In the genomic region with DNA sequence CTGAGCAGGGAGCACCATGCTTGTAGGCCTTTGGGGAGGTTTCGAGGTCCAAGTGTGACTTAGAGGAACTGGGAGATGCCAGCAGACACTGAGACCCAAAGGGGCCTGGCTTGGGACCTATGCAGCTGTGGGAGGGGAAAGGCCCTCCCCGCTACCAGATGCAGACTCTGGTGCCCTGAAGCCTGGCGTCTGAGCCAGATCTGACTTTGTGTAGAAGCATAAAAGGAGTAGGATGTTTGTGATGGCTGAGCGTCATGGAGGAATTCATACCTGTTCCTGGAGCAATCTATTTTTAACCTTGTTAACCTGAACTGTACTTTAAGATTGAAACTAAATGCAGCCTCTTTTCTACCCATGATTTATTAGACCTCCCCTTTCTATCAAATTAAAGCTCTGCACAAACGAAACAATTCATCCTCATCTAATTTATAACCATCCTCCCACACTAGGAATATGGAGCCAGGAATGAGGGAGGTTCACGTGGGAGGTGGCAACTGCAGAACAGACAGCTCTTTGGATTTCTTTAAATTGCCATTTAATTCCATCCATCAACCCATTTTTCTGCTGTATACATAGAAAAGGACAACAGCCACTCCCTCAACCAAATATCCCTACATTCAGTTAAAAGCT, we compare ENCODE assay signal across 22 cellular contexts.
A peak's percentile ranks its signal among the peaks of the same experiment; 100 is the strongest.
DNase-seq lines count a peak whose midpoint lies in the region; ATAC-seq and TF ChIP-seq lines count a peak whose summit lies in the region.
"Had no signal": no experiment of that assay in that cellular context is flagged by ENCODE, and none has a peak within 500 bp of the region (broad histone marks: within the 10 kb centered on the region; RNA-seq: fewer than 3 reads in every experiment).

No MANE protein-coding gene starts in this region.

- H2BK120ac ChIP-seq in IMR-90 (ENCODE audit: low read depth, low read length), result no peak overlapping the region
- no peak overlapping the region for H2BK120ac ChIP-seq in mesendoderm (ENCODE audit: low read depth, low read length)

- H2BK15ac ChIP-seq in IMR-90 (ENCODE audit: low read depth, low read length) (no peak overlapping the region), mesendoderm (replicated peaks; ENCODE audit: low read depth) (no peak overlapping the region)

- H4K20me1 ChIP-seq in IMR-90 (ENCODE audit: insufficient read depth, low read length), result no peaks in the 10 kb centered on the region
- H4K20me1 ChIP-seq: BLaER1 had no signal

- no peak overlapping the region for H2BK5ac ChIP-seq in IMR-90 (ENCODE audit: low read depth, low read length, poor library complexity, severe bottlenecking)
- no peak overlapping the region for H2BK5ac ChIP-seq in mesendoderm (ENCODE audit: low read length)

- H3K4ac ChIP-seq in IMR-90 (ENCODE audit: low read depth, low read length), result no peak overlapping the region
- H3K4ac ChIP-seq in mesendoderm (ENCODE audit: low read depth, low read length), result no peak overlapping the region

- H2AK9ac ChIP-seq in IMR-90 (replicated peaks; ENCODE audit: low read depth, low read length, poor library complexity), result peak overlapping the region; percentile 49

- H3K9ac ChIP-seq in IMR-90 (ENCODE audit: low read depth, low read length) (no peak overlapping the region), mesendoderm (ENCODE audit: low read length) (no peak overlapping the region)
- H3K9ac ChIP-seq: BLaER1, GM23248 had no signal

- no peak overlapping the region for H3K56ac ChIP-seq in IMR-90 (ENCODE audit: extremely low read depth, insufficient read depth, low read length)
- H3K56ac ChIP-seq in mesendoderm (ENCODE audit: low read length), result peak overlapping the region; percentile 42

- no peaks in the 10 kb centered on the region for H3K36me3 ChIP-seq in IMR-90 (ENCODE audit: control insufficient read depth, insufficient read depth, low read length)
- H3K36me3 ChIP-seq in mesendoderm (ENCODE audit: control insufficient read depth, insufficient read depth, low read length), result no peaks in the 10 kb centered on the region
- no peaks in the 10 kb centered on the region for H3K36me3 ChIP-seq in HAP-1 (replicated peaks)
- no peaks in the 10 kb centered on the region for H3K36me3 ChIP-seq in Peyer's patch
- H3K36me3 ChIP-seq: BLaER1, SJSA1 had no signal

- DNase-seq in IMR-90 (no peak), caudate nucleus (lab: John Stamatoyannopoulos, UW) (peak in 25 of 61 donors; percentile 16 to 87 (median 34)), mesendoderm (no peak), putamen (ENCODE audit: low spot score) (peak; percentile 80), HAP-1 (ENCODE audit: low spot score in 2 of 2) (no peak), Peyer's patch (no peak)
- DNase-seq: CD4-positive, alpha-beta memory T cell; DND-41; GM23248; H9; Karpas-422; MV-4-11; NCI-H1694; NCI-H2081 treated with DMSO at 0.1 percent for 48 hours; NCI-H2171 treated with DMSO at 0.1 percent for 48 hours; NCI-H524 treated with DMSO at 0.1 percent for 48 hours; NCI-H82 had no signal

- TF ChIP-seq POLR2A in IMR-90 (IDR thresholded peaks at IDR 0.05; ENCODE audit: low read depth, low read length), result no peak
- TF ChIP-seq POLR2A in Peyer's patch (IDR thresholded peaks at IDR 0.05), result no peak

- H2AK5ac ChIP-seq in IMR-90 (ENCODE audit: low read depth, low read length) (no peak overlapping the region), mesendoderm (ENCODE audit: low read length) (no peak overlapping the region)

- H3K27me3 ChIP-seq in IMR-90 (ENCODE audit: control insufficient read depth, insufficient read depth, low read length), result no peaks in the 10 kb centered on the region
- H3K27me3 ChIP-seq in mesendoderm (ENCODE audit: insufficient read depth, low read length, poor library complexity), result no peaks in the 10 kb centered on the region
- H3K27me3 ChIP-seq in HAP-1 (ENCODE audit: low read depth), result no peaks in the 10 kb centered on the region
- no peaks in the 10 kb centered on the region for H3K27me3 ChIP-seq in Peyer's patch
- H3K27me3 ChIP-seq: BLaER1, SJSA1 had no signal

- in situ Hi-C loops in IMR-90 (cut with MboI; ENCODE audit: low sequenced_read_pairs) (no loop called here), HAP-1 (cut with MboI; ENCODE audit: low sequenced_read_pairs) (no loop called here)

- no peak overlapping the region for H3K14ac ChIP-seq in IMR-90 (replicated peaks; ENCODE audit: low read depth, low read length)

- ATAC-seq in IMR-90 (ENCODE audit: low read depth), result no peak
- no peak for ATAC-seq in GM21529 (IDR thresholded peaks at IDR 0.05; ENCODE audit: unreplicated experiment)
- ATAC-seq: GM12878, Right ventricle myocardium inferior had no signal

- H3K4me1 ChIP-seq in IMR-90 (ENCODE audit: control insufficient read depth, insufficient read depth, low read length), result no peaks in the 10 kb centered on the region; the same call in 1 of the 2 replicates
- peaks cover 8% of the 10 kb centered on the region for H3K4me1 ChIP-seq in mesendoderm (ENCODE audit: control insufficient read depth, low read depth, low read length)
- H3K4me1 ChIP-seq in HAP-1, result peaks cover 19% of the 10 kb centered on the region
- H3K4me1 ChIP-seq in Peyer's patch, result no peaks in the 10 kb centered on the region
- H3K4me1 ChIP-seq: BLaER1, SJSA1 had no signal

- BruUV-seq in IMR-90 (replicated peaks; lab: Mats Ljungman, UMichigan), result no TSS peak

- no peaks in the 10 kb centered on the region for H3K79me1 ChIP-seq in IMR-90 (ENCODE audit: low read depth in 1 of 2, low read length in 2 of 2)
- H3K79me1 ChIP-seq in mesendoderm (ENCODE audit: low read length), result no peaks in the 10 kb centered on the region

- intact Hi-C loops in IMR-90 (cut with micrococcal nuclease), result no loop called here

- H3K79me2 ChIP-seq in mesendoderm (ENCODE audit: control insufficient read depth, insufficient read depth, low read length), result no peaks in the 10 kb centered on the region

- H3K4me2 ChIP-seq in IMR-90 (ENCODE audit: low read depth, low read length) (no peak overlapping the region), mesendoderm (ENCODE audit: low read length) (no peak overlapping the region)
- H3K4me2 ChIP-seq: BLaER1 had no signal

- H2BK20ac ChIP-seq in IMR-90 (ENCODE audit: low read depth, low read length), result no peak overlapping the region

- H3K18ac ChIP-seq in IMR-90 (ENCODE audit: low read depth, low read length) (no peak overlapping the region), mesendoderm (ENCODE audit: low read length) (no peak overlapping the region)

- dilution Hi-C loops in IMR-90 (cut with HindIII; ENCODE audit: low sequenced_read_pairs, unreplicated experiment), result no loop called here

- 100% methylated on average over 1 of the region's 6 CpGs; no CpG with 5 or more reads in 1 of the 2 experiments for WGBS in IMR-90 (ENCODE audit: extremely low coverage in 2 of 2, insufficient read length in 1 of 2), 2 experiments
- 100% methylated on average over 1 of the region's 6 CpGs for WGBS in mesendoderm (ENCODE audit: extremely low coverage, insufficient coverage, low lambda C conversion rate)

- H3K23ac ChIP-seq in IMR-90 (ENCODE audit: low read depth, low read length) (no peak overlapping the region), mesendoderm (ENCODE audit: low read length) (no peak overlapping the region)

- H2AFZ ChIP-seq in IMR-90 (replicated peaks; ENCODE audit: low read length, poor library complexity), result no peak overlapping the region
- H2AFZ ChIP-seq: GM23248 had no signal

- no peak overlapping the region for H4K91ac ChIP-seq in IMR-90 (ENCODE audit: insufficient read depth, low read depth, low read length)

- no peaks in the 10 kb centered on the region; the same call in 1 of the 2 replicates for H3K9me3 ChIP-seq in IMR-90 (ENCODE audit: control insufficient read depth, insufficient read depth, low read length)
- no peaks in the 10 kb centered on the region for H3K9me3 ChIP-seq in HAP-1
- H3K9me3 ChIP-seq in Peyer's patch, result no peaks in the 10 kb centered on the region
- H3K9me3 ChIP-seq: BLaER1, SJSA1 had no signal

- CTCF ChIA-PET in IMR-90 (lab: Yijun Ruan, JAX), result interaction anchor here (0.7 to 0.8 kb wide), 2 partner anchors 20 to 453 kb away, joined by 3 read pairs; no protein-coding TSS in a partner anchor

- H3K9me1 ChIP-seq in IMR-90 (ENCODE audit: insufficient read depth, low read length), result no peaks in the 10 kb centered on the region

- no peak for TF ChIP-seq CTCF in IMR-90 (conservative IDR thresholded peaks at IDR 0.05; ENCODE audit: low read depth, low read length)
- TF ChIP-seq CTCF in Peyer's patch (IDR thresholded peaks at IDR 0.05), result no peak

- H3K4me3 ChIP-seq in IMR-90 (ENCODE audit: insufficient read depth, low read depth, low read length) (no peak overlapping the region), mesendoderm (ENCODE audit: low read length) (no peak overlapping the region), HAP-1 (no peak overlapping the region), Peyer's patch (no peak overlapping the region)
- H3K4me3 ChIP-seq: BLaER1, GM12878, GM23248, SJSA1 had no signal

- TF ChIP-seq RAD21 in IMR-90 (IDR thresholded peaks at IDR 0.05; ENCODE audit: low read length), result no peak

- H4K5ac ChIP-seq in IMR-90 (ENCODE audit: low read depth, low read length) (no peak overlapping the region), mesendoderm (ENCODE audit: low read length) (no peak overlapping the region)

- H4K8ac ChIP-seq in IMR-90 (ENCODE audit: low read depth in 2 of 2, low read length in 2 of 2) (no peak overlapping the region), mesendoderm (ENCODE audit: low read depth, low read length) (no peak overlapping the region)

- H3K27ac ChIP-seq in IMR-90 (ENCODE audit: insufficient read depth, low read length) (no peak overlapping the region), caudate nucleus (ENCODE audit: low read depth, low read length) (peak overlapping the region; percentile 46), mesendoderm (ENCODE audit: low read depth, low read length) (no peak overlapping the region), Peyer's patch (no peak overlapping the region)
- H3K27ac ChIP-seq: BLaER1, GM23248, SJSA1 had no signal

- POLR2A ChIA-PET in IMR-90 (lab: Charles Lee; ENCODE audit: unreplicated experiment), result no interaction called here

TF ChIP-seq in IMR-90, 13 proteins besides CTCF, POLR2A, EP300 and RAD21:
- TF ChIP-seq, protein P1, sequence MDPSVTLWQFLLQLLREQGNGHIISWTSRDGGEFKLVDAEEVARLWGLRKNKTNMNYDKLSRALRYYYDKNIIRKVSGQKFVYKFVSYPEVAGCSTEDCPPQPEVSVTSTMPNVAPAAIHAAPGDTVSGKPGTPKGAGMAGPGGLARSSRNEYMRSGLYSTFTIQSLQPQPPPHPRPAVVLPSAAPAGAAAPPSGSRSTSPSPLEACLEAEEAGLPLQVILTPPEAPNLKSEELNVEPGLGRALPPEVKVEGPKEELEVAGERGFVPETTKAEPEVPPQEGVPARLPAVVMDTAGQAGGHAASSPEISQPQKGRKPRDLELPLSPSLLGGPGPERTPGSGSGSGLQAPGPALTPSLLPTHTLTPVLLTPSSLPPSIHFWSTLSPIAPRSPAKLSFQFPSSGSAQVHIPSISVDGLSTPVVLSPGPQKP (IDR thresholded peaks at IDR 0.05; ENCODE audit: borderline replicate concordance, low read depth, low read length), result no peak
- no peak for TF ChIP-seq RFX5 (IDR thresholded peaks at IDR 0.05; ENCODE audit: low read depth, low read length)
- no peak for TF ChIP-seq BHLHE40 (IDR thresholded peaks at IDR 0.05; ENCODE audit: low read depth, low read length)
- TF ChIP-seq NFE2L2 (IDR thresholded peaks at IDR 0.05; ENCODE audit: low read depth, low read length), result no peak
